Comparison of ENCODE assay signal across 2 cellular contexts in genomic region chr11:81197396-81197795, GRCh38.
TF ChIP-seq lines count a peak whose summit lies in the region.

No MANE protein-coding gene starts in this region.

TF ChIP-seq in GM23338, 12 proteins besides CTCF, POLR2A, EP300 and RAD21 (continued from another document):
- TF ChIP-seq REST (IDR thresholded peaks at IDR 0.05; ENCODE audit: unreplicated experiment), result no peak
- no peak for TF ChIP-seq ZNF114 (CRISPR knock-in tag; IDR thresholded peaks at IDR 0.05)
- no peak for TF ChIP-seq JUNB (IDR thresholded peaks at IDR 0.05; ENCODE audit: unreplicated experiment)
- TF ChIP-seq NANOG (IDR thresholded peaks at IDR 0.05; ENCODE audit: borderline replicate concordance), result no peak
- TF ChIP-seq STAT1 (IDR thresholded peaks at IDR 0.05; ENCODE audit: unreplicated experiment), result no peak
- no peak for TF ChIP-seq ZNF462 (CRISPR knock-in tag; IDR thresholded peaks at IDR 0.05)
- no peak for TF ChIP-seq CREB1 (CRISPR knock-in tag; IDR thresholded peaks at IDR 0.05; ENCODE audit: low read depth)
- TF ChIP-seq, protein P1, sequence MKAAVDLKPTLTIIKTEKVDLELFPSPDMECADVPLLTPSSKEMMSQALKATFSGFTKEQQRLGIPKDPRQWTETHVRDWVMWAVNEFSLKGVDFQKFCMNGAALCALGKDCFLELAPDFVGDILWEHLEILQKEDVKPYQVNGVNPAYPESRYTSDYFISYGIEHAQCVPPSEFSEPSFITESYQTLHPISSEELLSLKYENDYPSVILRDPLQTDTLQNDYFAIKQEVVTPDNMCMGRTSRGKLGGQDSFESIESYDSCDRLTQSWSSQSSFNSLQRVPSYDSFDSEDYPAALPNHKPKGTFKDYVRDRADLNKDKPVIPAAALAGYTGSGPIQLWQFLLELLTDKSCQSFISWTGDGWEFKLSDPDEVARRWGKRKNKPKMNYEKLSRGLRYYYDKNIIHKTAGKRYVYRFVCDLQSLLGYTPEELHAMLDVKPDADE (IDR thresholded peaks at IDR 0.05), result no peak
- TF ChIP-seq EZH2 (IDR thresholded peaks at IDR 0.05; ENCODE audit: low read depth, unreplicated experiment), result no peak
- no peak for TF ChIP-seq ZNF331 (CRISPR knock-in tag; IDR thresholded peaks at IDR 0.05; ENCODE audit: low read depth)
- TF ChIP-seq POLR2AphosphoS5 (IDR thresholded peaks at IDR 0.05; ENCODE audit: low read depth), result no peak

TF ChIP-seq in H1, 55 proteins besides CTCF, POLR2A, EP300 and RAD21 (continued from another document):
- TF ChIP-seq NANOG (IDR thresholded peaks at IDR 0.05; ENCODE audit: insufficient read depth, low read depth, low read length, poor library complexity, severe bottlenecking) (no peak), SIN3A (conservative IDR thresholded peaks at IDR 0.05 in 1 of 2, IDR thresholded peaks at IDR 0.05 in 1 of 2; ENCODE audit: low read depth in 1 of 2, low read length in 2 of 2) (no peak), TCF12 (IDR thresholded peaks at IDR 0.05; ENCODE audit: low read depth, low read length) (no peak), ZNF274 (IDR thresholded peaks at IDR 0.05; ENCODE audit: borderline replicate concordance, extremely low read depth, low read length) (no peak), MAFK (IDR thresholded peaks at IDR 0.05; ENCODE audit: low read depth, low read length) (no peak), SAP30 (IDR thresholded peaks at IDR 0.05; ENCODE audit: insufficient read depth, insufficient replicate concordance, low read length) (no peak), POLR2AphosphoS5 (IDR thresholded peaks at IDR 0.05; ENCODE audit: low read depth, low read length) (no peak), RNF2 (IDR thresholded peaks at IDR 0.05; ENCODE audit: borderline replicate concordance, low read depth, low read length, missing control alignments, poor library complexity, severe bottlenecking) (no peak), GABPA (IDR thresholded peaks at IDR 0.05; ENCODE audit: borderline replicate concordance, insufficient read depth, low read length) (no peak), SIX5 (IDR thresholded peaks at IDR 0.05; ENCODE audit: low read depth, low read length) (no peak), RBBP5 (IDR thresholded peaks at IDR 0.05; ENCODE audit: borderline replicate concordance, low read depth, low read length) (no peak), JUND (IDR thresholded peaks at IDR 0.05; ENCODE audit: low read length) (no peak)
- TF ChIP-seq, protein P2, sequence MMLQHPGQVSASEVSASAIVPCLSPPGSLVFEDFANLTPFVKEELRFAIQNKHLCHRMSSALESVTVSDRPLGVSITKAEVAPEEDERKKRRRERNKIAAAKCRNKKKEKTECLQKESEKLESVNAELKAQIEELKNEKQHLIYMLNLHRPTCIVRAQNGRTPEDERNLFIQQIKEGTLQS (IDR thresholded peaks at IDR 0.05; ENCODE audit: insufficient read depth, low read depth, low read length), result no peak
